14 cellular contexts compared by ENCODE assay signal in genomic region chr5:14702238-14702839, GRCh38. TPM values are rescaled to one million over a fixed set of nuclear protein-coding genes. Genes with fewer than 3 reads are reported as not detected.
A peak's percentile ranks its signal among the peaks of the same experiment; 100 is the strongest.
DNase-seq lines count a peak whose midpoint lies in the region; ATAC-seq and TF ChIP-seq lines count a peak whose summit lies in the region.
"Had no signal": no experiment of that assay in that cellular context is flagged by ENCODE, and none has a peak within 500 bp of the region (broad histone marks: within the 10 kb centered on the region; RNA-seq: fewer than 3 reads in every experiment).

No MANE protein-coding gene starts in this region.

- TF ChIP-seq POLR2A in GM18505 (IDR thresholded peaks at IDR 0.05; ENCODE audit: borderline replicate concordance, extremely low read depth, insufficient read depth, insufficient read length): no peak

- H3K9ac ChIP-seq in smooth muscle cell (ENCODE audit: low read depth): no peak overlapping the region

- H3K4me3 ChIP-seq in epithelial cell of esophagus (ENCODE audit: low read length): no peak overlapping the region
- no peak overlapping the region for H3K4me3 ChIP-seq in smooth muscle cell

- peaks cover 3% of the 10 kb centered on the region for H3F3A ChIP-seq in smooth muscle cell (ENCODE audit: low read depth)

- ATAC-seq in activated CD8-positive, alpha-beta T cell treated with anti-CD3 and anti-CD28 coated beads for 36 hours: no peak
- ATAC-seq in GM18505 (IDR thresholded peaks at IDR 0.05; ENCODE audit: unreplicated experiment): no peak
- ATAC-seq: left cardiac atrium had no signal

- H3K36me3 Mint-ChIP-seq in activated CD8-positive, alpha-beta T cell treated with anti-CD3 and anti-CD28 coated beads for 36 hours (ENCODE audit: low read depth): peaks cover 85% of the 10 kb centered on the region

- no peaks in the 10 kb centered on the region for H3K36me3 ChIP-seq in smooth muscle cell (ENCODE audit: low read depth)

- no peaks in the 10 kb centered on the region for H3K9me3 ChIP-seq in smooth muscle cell (replicated peaks; ENCODE audit: low read depth)

- H3K4me2 ChIP-seq in smooth muscle cell: no peak overlapping the region

- POLR2A ChIA-PET in activated CD8-positive, alpha-beta T cell treated with anti-CD3 and anti-CD28 coated beads for 36 hours (lab: Charles Lee): interaction anchor here (0.6 to 3.4 kb wide), 5 partner anchors 8 to 60 kb away, joined by 3 to 13 read pairs (median 4); no protein-coding TSS in a partner anchor

- H3K27ac ChIP-seq in smooth muscle cell (ENCODE audit: low read depth): peak overlapping the region; percentile 34

- intact Hi-C loops in activated CD8-positive, alpha-beta T cell treated with anti-CD3 and anti-CD28 coated beads for 36 hours (cut with micrococcal nuclease): no loop called here

- peaks cover 66% of the 10 kb centered on the region for H3K4me1 Mint-ChIP-seq in activated CD8-positive, alpha-beta T cell treated with anti-CD3 and anti-CD28 coated beads for 36 hours (ENCODE audit: low read depth)

- H4K20me1 ChIP-seq in smooth muscle cell (ENCODE audit: low read depth): no peaks in the 10 kb centered on the region

- peak; percentile 46 for DNase-seq in activated CD8-positive, alpha-beta memory T cell treated with anti-CD3 and anti-CD28 coated beads for 24 hours
- DNase-seq in activated CD8-positive, alpha-beta memory T cell treated with anti-CD3 and anti-CD28 coated beads, Interleukin-2, amount 50 U/mL, for 48 hours: no peak
- no peak for DNase-seq in activated CD8-positive, alpha-beta T cell treated with anti-CD3 and anti-CD28 coated beads for 36 hours
- DNase-seq in epithelial cell of esophagus (ENCODE audit: low read depth): peak; percentile 91
- DNase-seq in smooth muscle cell (lab: John Stamatoyannopoulos, UW; ENCODE audit: unreplicated experiment): no peak
- no peak for DNase-seq in H4 (ENCODE audit: low spot score)
- DNase-seq in NCI-H446 treated with DMSO at 0.1 percent for 48 hours (lab: John Stamatoyannopoulos, UW): no peak
- DNase-seq: erythroblast; GF-D8; hippocampal formation; left cardiac atrium; retina; stimulated activated CD4-positive, alpha-beta T cell treated with anti-CD3 and anti-CD28 coated beads, Interleukin-2, amount 100 ng/mL, for 24 hours had no signal

- no peaks in the 10 kb centered on the region for H3K9me3 Mint-ChIP-seq in activated CD8-positive, alpha-beta T cell treated with anti-CD3 and anti-CD28 coated beads for 36 hours

- 95% methylated on average over 11 of the region's 11 CpGs for WGBS in smooth muscle cell (ENCODE audit: low lambda C conversion rate)

- H3K4me3 Mint-ChIP-seq in activated CD8-positive, alpha-beta T cell treated with anti-CD3 and anti-CD28 coated beads for 36 hours: no peak overlapping the region

- H2AFZ ChIP-seq in smooth muscle cell (ENCODE audit: low read depth): no peak overlapping the region

- peak overlapping the region; percentile 35 for H3K27ac Mint-ChIP-seq in activated CD8-positive, alpha-beta T cell treated with anti-CD3 and anti-CD28 coated beads for 36 hours

- H3K4me1 ChIP-seq in smooth muscle cell (ENCODE audit: low read depth): no peaks in the 10 kb centered on the region

- CTCF ChIA-PET in activated CD8-positive, alpha-beta T cell treated with anti-CD3 and anti-CD28 coated beads for 36 hours (lab: Charles Lee): interaction anchor here (1.2 to 1.9 kb wide), 6 partner anchors 12 to 338 kb away, joined by 3 to 10 read pairs (median 4); no protein-coding TSS in a partner anchor

- H3K27me3 Mint-ChIP-seq in activated CD8-positive, alpha-beta T cell treated with anti-CD3 and anti-CD28 coated beads for 36 hours: no peaks in the 10 kb centered on the region

- H3K79me2 ChIP-seq in smooth muscle cell (ENCODE audit: low read depth): peaks cover 4% of the 10 kb centered on the region

- H3K27me3 ChIP-seq in smooth muscle cell (ENCODE audit: low read depth): no peaks in the 10 kb centered on the region

- TF ChIP-seq CTCF in activated CD8-positive, alpha-beta T cell treated with anti-CD3 and anti-CD28 coated beads for 36 hours (IDR thresholded peaks at IDR 0.05): no peak
- no peak for TF ChIP-seq CTCF in epithelial cell of esophagus (IDR thresholded peaks at IDR 0.05; ENCODE audit: insufficient read depth, low read depth, low read length, missing control alignments)
- TF ChIP-seq CTCF in smooth muscle cell (IDR thresholded peaks at IDR 0.05; ENCODE audit: borderline replicate concordance, insufficient read depth, poor library complexity, severe bottlenecking): no peak

RNA-seq across cellular contexts. Expression of gene OTULIN, which starts 37.8 kb away (rescaled TPM):
- total RNA-seq in activated CD8-positive, alpha-beta T cell treated with anti-CD3 and anti-CD28 coated beads for 36 hours: 10 to 100 TPM; 59.6 to 60.5 TPM
- total RNA-seq in smooth muscle cell: 21.2 and 30.3 TPM in 2 replicates
- polyA plus RNA-seq in smooth muscle cell: 15.8 and 17.6 TPM in 2 replicates
- 23.0 and 32.7 TPM in 2 replicates for total RNA-seq in H4 (2014; rRNA removed; shearing (Covaris generic))

Comparison
In these comparisons a context has a peak if more than half of its experiments do, and no peak if none do; other contexts are left out.
1. DNase-seq: peak in activated CD8-positive, alpha-beta memory T cell treated with anti-CD3 and anti-CD28 coated beads for 24 hours (single experiment) and epithelial cell of esophagus (single experiment); none in activated CD8-positive, alpha-beta memory T cell treated with anti-CD3 and anti-CD28 coated beads, Interleukin-2, amount 50 U/mL, for 48 hours (single experiment), activated CD8-positive, alpha-beta T cell treated with anti-CD3 and anti-CD28 coated beads for 36 hours (single experiment), smooth muscle cell (single experiment), H4 (single experiment) and NCI-H446 treated with DMSO at 0.1 percent for 48 hours (single experiment).